Comparison of ENCODE assay signal across 8 cellular contexts in genomic region chr6:11224252-11224965, GRCh38. TPM values are rescaled to one million over a fixed set of nuclear protein-coding genes. Genes with fewer than 3 reads are reported as not detected.
DNase-seq lines count a peak whose midpoint lies in the region; ATAC-seq and TF ChIP-seq lines count a peak whose summit lies in the region.

No MANE protein-coding gene starts in this region.

- H3K27me3 Mint-ChIP-seq in HFFc6 (ENCODE audit: insufficient read depth) (no peaks in the 10 kb centered on the region), activated B cell treated with CpG ODN at 0.5 μM for 24 hours (no peaks in the 10 kb centered on the region)

- intact Hi-C loops in activated B cell treated with CpG ODN at 0.5 μM for 24 hours (cut with micrococcal nuclease) = no loop called here
- intact Hi-C loops in esophagus squamous epithelium (cut with DNase I) = no loop called here

- H3K27ac Mint-ChIP-seq in HFFc6 (peak overlapping the region; percentile 85), activated B cell treated with CpG ODN at 0.5 μM for 24 hours (peak overlapping the region; percentile 59)

- H3K27ac ChIP-seq in DND-41 (ENCODE audit: low read length) (peak overlapping the region; percentile 28; the same call in 1 of the 2 replicates), esophagus squamous epithelium (peak overlapping the region; percentile 28 to 73 (median 62))

- peak; percentile 34 for DNase-seq in DND-41
- DNase-seq in HFFc6 = peak; percentile 68
- DNase-seq in activated B cell treated with CpG ODN at 0.5 μM for 24 hours = no peak
- DNase-seq in esophagus squamous epithelium (lab: John Stamatoyannopoulos, UW) = no peak
- peak; percentile 8 to 37 for DNase-seq in stimulated activated CD4-positive, alpha-beta T cell treated with anti-CD3 and anti-CD28 coated beads, Interleukin-4, amount 100 ng/mL, for 4 hours
- no peak for DNase-seq in NCI-H2171 (lab: John Stamatoyannopoulos, UW)

- ATAC-seq in DND-41 (ENCODE audit: insufficient read depth, low read depth) (peak; percentile 87), activated B cell treated with CpG ODN at 0.5 μM for 24 hours (ENCODE audit: low read depth) (peak; percentile 81), GM19023 (IDR thresholded peaks at IDR 0.05; ENCODE audit: unreplicated experiment) (no peak), HG03045 (IDR thresholded peaks at IDR 0.05; ENCODE audit: unreplicated experiment) (no peak)

- H3K4me3 ChIP-seq in DND-41 (ENCODE audit: low read depth in 1 of 2, low read length in 2 of 2) = no peak overlapping the region
- peak overlapping the region in 1 of 4 donors; percentile 21 for H3K4me3 ChIP-seq in esophagus squamous epithelium

- H3K27me3 ChIP-seq in DND-41 (ENCODE audit: insufficient read depth, low read length, poor library complexity) (no peaks in the 10 kb centered on the region), esophagus squamous epithelium (peaks cover 0 to 42% (median 0%) of the 10 kb centered on the region in 4 donors)

- H4K20me1 ChIP-seq in DND-41 (ENCODE audit: insufficient read depth, low read length) = no peaks in the 10 kb centered on the region

- H3K4me1 Mint-ChIP-seq in HFFc6 (ENCODE audit: low read depth) (peaks cover 65% of the 10 kb centered on the region), activated B cell treated with CpG ODN at 0.5 μM for 24 hours (peaks cover 43% of the 10 kb centered on the region)

- no peak overlapping the region for H3K4me2 ChIP-seq in DND-41 (ENCODE audit: insufficient read depth, low read length)

- no peaks in the 10 kb centered on the region for H3K79me2 ChIP-seq in DND-41 (ENCODE audit: insufficient read depth, low read length)

- H3K9me3 Mint-ChIP-seq in HFFc6 (peaks cover 10% of the 10 kb centered on the region; the same call in 1 of the 2 replicates), activated B cell treated with CpG ODN at 0.5 μM for 24 hours (no peaks in the 10 kb centered on the region)

- TF ChIP-seq POLR2A in esophagus squamous epithelium (IDR thresholded peaks at IDR 0.05) = peak in 1 of 4 donors; percentile 9

- TF ChIP-seq CTCF in DND-41 (IDR thresholded peaks at IDR 0.05; ENCODE audit: borderline replicate concordance, extremely low read depth, low read length, poor library complexity, severe bottlenecking) = no peak
- no peak for TF ChIP-seq CTCF in HFFc6 (IDR thresholded peaks at IDR 0.05)
- no peak for TF ChIP-seq CTCF in activated B cell treated with CpG ODN at 0.5 μM for 24 hours (IDR thresholded peaks at IDR 0.05)
- TF ChIP-seq CTCF in esophagus squamous epithelium (IDR thresholded peaks at IDR 0.05) = no peak

- WGBS in esophagus squamous epithelium, 2 donors = 66 to 67% methylated on average over 9 of the region's 9 CpGs

- no peaks in the 10 kb centered on the region for H3K36me3 ChIP-seq in DND-41 (ENCODE audit: insufficient read depth, low read length)
- H3K36me3 ChIP-seq in esophagus squamous epithelium = no peaks in the 10 kb centered on the region

- CTCF ChIA-PET in activated B cell treated with CpG ODN at 0.5 μM for 24 hours (lab: Charles Lee) = interaction anchor here (0.8 kb wide), 1 partner anchor 11 kb away, joined by 3 read pairs; no protein-coding TSS in a partner anchor

- H3K9me3 ChIP-seq in DND-41 (ENCODE audit: insufficient read depth, low read length, severe bottlenecking) (no peaks in the 10 kb centered on the region), esophagus squamous epithelium (no peaks in the 10 kb centered on the region)

- H3K4me1 ChIP-seq in DND-41 (ENCODE audit: insufficient read depth, low read length) (peaks cover 20% of the 10 kb centered on the region), esophagus squamous epithelium (peaks cover 19 to 63% (median 26%) of the 10 kb centered on the region in 3 donors)

- H3K36me3 Mint-ChIP-seq in HFFc6 (ENCODE audit: low read depth) (peaks cover 50% of the 10 kb centered on the region), activated B cell treated with CpG ODN at 0.5 μM for 24 hours (ENCODE audit: low read depth) (peaks cover 44% of the 10 kb centered on the region)

- H3K9ac ChIP-seq in DND-41 (ENCODE audit: low read depth, low read length) = no peak overlapping the region

- peak overlapping the region; percentile 67 for H3K4me3 Mint-ChIP-seq in HFFc6
- peak overlapping the region; percentile 47 for H3K4me3 Mint-ChIP-seq in activated B cell treated with CpG ODN at 0.5 μM for 24 hours

- no peak overlapping the region for H2AFZ ChIP-seq in DND-41 (ENCODE audit: low read depth, low read length)

- POLR2A ChIA-PET in activated B cell treated with CpG ODN at 0.5 μM for 24 hours (lab: Charles Lee) = interaction anchor here (0.7 to 3.0 kb wide), 2 partner anchors 8 to 147 kb away, joined by 3 to 13 read pairs; partner anchors contain the start of gene NEDD9

RNA-seq across cellular contexts. Expression of gene NEDD9, which starts 8.1 kb away (rescaled TPM):
- 10 to 100 TPM; 10.3 to 19.9 (median 12.6) TPM for total RNA-seq in HFFc6 (2021; fragmentation: NEBNext Ultra II Directional; extraction: Animal tissue kit (Norgen Biotek cat#: 25700))
- total RNA-seq in activated B cell treated with CpG ODN at 0.5 μM for 24 hours (57.4 and 61.9 TPM in 2 replicates), esophagus squamous epithelium (10 to 100 TPM in 2 of 4 donors, 1 to 10 TPM in 2; 7.7 to 14.9 (median 10.9) TPM)

Comparison
In these comparisons a context has a peak if more than half of its experiments do, and no peak if none do; other contexts are left out.
1. ATAC-seq: peak in DND-41 (single experiment) and activated B cell treated with CpG ODN at 0.5 μM for 24 hours (single experiment); none in GM19023 (single experiment) and HG03045 (single experiment).
2. DNase-seq: peak in DND-41 (single experiment), HFFc6 (single experiment) and stimulated activated CD4-positive, alpha-beta T cell treated with anti-CD3 and anti-CD28 coated beads, Interleukin-4, amount 100 ng/mL, for 4 hours (2 of 2); none in activated B cell treated with CpG ODN at 0.5 μM for 24 hours (single experiment), esophagus squamous epithelium (single experiment) and NCI-H2171 (single experiment).